In the genomic region with DNA sequence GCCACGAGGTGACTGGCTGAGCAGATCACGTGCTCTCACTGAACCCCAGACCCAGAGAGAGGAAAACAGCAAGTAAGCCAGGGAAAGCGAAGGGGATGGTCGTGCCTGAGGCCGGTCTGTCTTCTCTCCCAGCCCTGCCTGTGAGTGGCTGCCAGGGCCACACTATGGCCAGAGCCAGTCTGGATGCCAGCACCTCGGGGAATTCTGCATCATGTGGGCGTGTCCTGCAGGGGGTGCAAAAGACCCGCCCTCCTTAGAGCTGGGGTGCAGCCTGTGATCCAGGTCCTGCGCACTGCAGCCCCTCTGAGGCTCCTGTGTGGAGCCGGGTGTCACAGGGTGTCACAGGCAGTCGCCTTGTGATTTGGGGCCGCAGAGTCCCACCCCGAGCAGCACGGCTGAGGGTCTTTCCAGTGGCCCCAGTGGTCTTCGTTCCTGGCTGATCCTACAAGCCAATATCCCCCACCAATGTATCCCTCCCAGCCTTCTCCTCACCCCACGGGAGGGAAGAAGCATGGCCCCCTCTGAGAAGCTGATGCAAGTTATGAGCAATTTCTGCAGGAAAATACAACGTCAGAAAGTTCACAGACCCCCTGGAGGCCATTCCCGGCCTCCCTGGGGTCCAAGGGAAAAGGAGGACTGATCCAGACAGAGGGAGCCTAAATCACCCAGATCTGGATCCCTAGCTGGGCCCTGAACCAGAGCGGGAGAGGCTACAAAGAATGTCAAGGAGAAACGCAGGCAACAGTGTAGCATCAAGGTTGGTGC, we compare ENCODE assay signal across 1 cellular context.
TF ChIP-seq lines count a peak whose summit lies in the region.

No MANE protein-coding gene starts in this region.

TF ChIP-seq in K562, 482 proteins besides CTCF, POLR2A, EP300 and RAD21:
- TF ChIP-seq POLR2G (IDR thresholded peaks at IDR 0.05; ENCODE audit: low read depth, low read length): peak; percentile 43; the same call in 1 of the 2 replicates
- TF ChIP-seq, protein P1, sequence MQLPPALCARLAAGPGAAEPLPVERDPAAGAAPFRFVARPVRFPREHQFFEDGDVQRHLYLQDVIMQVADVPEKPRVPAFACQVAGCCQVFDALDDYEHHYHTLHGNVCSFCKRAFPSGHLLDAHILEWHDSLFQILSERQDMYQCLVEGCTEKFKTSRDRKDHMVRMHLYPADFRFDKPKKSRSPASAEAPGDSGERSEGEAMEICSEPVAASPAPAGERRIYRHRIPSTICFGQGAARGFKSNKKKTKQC (CRISPR knock-in tag; IDR thresholded peaks at IDR 0.05): no peak
- TF ChIP-seq CEBPG (CRISPR knock-in tag; IDR thresholded peaks at IDR 0.05): 0 out of 2 replicates have a peak, but pooled peaks have one; percentile 32
- no peak for TF ChIP-seq CEBPG (tag; conservative IDR thresholded peaks at IDR 0.05 in 1 of 2, IDR thresholded peaks at IDR 0.05 in 1 of 2)
